1 cellular context compared by ENCODE assay signal in the genomic region with DNA sequence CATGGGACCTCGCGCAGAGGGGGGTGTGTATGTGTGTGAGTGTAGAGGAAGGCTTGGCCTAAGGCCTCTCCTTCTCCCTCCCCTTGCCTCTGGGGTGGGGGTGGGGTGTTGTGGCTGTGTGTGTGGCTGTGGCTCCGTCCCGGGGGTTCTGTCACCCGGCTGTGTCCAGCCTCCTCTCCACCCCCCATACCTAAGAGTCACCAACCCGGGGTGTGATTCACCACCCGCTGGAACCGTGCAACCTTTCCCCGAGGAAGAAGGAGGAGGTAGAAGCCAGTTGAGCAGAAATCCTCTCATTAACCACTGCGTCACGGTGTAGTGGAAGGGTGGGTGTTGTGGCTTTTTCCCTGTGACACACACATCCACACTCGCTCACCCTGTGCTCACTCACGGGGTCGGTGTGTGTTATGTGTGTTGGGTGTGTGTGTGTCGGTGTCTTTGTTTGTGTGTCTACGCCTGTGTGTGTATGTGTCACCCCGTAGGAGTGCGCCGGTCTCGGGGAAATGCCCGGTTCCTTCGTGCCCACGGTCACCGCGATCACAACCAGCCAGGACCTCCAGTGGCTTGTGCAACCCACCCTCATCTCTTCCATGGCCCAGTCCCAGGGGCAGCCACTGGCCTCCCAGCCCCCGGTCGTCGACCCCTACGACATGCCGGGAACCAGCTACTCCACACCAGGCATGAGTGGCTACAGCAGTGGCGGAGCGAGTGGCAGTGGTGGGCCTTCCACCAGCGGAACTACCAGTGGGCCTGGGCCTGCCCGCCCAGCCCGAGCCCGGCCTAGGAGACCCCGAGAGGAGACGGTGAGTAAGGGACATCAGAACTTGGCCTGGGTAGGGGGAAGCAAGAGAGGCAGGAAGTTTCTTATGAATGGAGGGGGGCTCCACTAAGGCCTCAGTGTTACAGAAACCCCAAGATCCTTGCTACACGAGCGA.
TF ChIP-seq lines count a peak whose summit lies in the region.

No MANE protein-coding gene starts in this region.

TF ChIP-seq in K562, 482 proteins besides CTCF, POLR2A, EP300 and RAD21 (continues in another document):
- TF ChIP-seq U2AF1 (optimal IDR thresholded peaks at IDR 0.05; ENCODE audit: low read depth, low read length) (no peak), ZNF24 (IDR thresholded peaks at IDR 0.05) (no peak), AFF4 (CRISPR knock-in tag; IDR thresholded peaks at IDR 0.05) (no peak), HNRNPLL (IDR thresholded peaks at IDR 0.05; ENCODE audit: low read depth, low read length, poor library complexity, severe bottlenecking) (no peak), ZNF644 (tag; IDR thresholded peaks at IDR 0.05; ENCODE audit: low read depth) (no peak), CREM (IDR thresholded peaks at IDR 0.05; ENCODE audit: low read depth) (peak; percentile 18; the same call in 1 of the 2 replicates), POLR2G (IDR thresholded peaks at IDR 0.05; ENCODE audit: low read depth, low read length) (0 out of 2 replicates have a peak, but pooled peaks have one; percentile 7), DACH1 (IDR thresholded peaks at IDR 0.05; ENCODE audit: partially characterized antibody) (peak; percentile 14), KDM5B (IDR thresholded peaks at IDR 0.05; ENCODE audit: insufficient replicate concordance, low read depth, low read length) (peak; percentile 3), ZNF143 (CRISPR knock-in tag; IDR thresholded peaks at IDR 0.05) (no peak), NEUROD1 (IDR thresholded peaks at IDR 0.05; ENCODE audit: borderline replicate concordance, low read depth, low read length, partially characterized antibody) (peak; percentile 5), SMC3 (conservative IDR thresholded peaks at IDR 0.05; ENCODE audit: insufficient read depth, low read depth, low read length) (no peak), ZBTB9 (CRISPR knock-in tag; IDR thresholded peaks at IDR 0.05) (no peak), RBFOX2 (IDR thresholded peaks at IDR 0.05; ENCODE audit: low read depth, low read length) (0 out of 2 replicates have a peak, but pooled peaks have one; percentile 1), FOXK2 (conservative IDR thresholded peaks at IDR 0.05 in 1 of 2, IDR thresholded peaks at IDR 0.05 in 1 of 2; ENCODE audit: low read depth in 2 of 2) (no peak), JUND (IDR thresholded peaks at IDR 0.05; ENCODE audit: borderline replicate concordance, low read depth, low read length) (no peak), JUND (tag; IDR thresholded peaks at IDR 0.05; ENCODE audit: borderline replicate concordance, low read depth, low read length) (no peak), RFX7 (CRISPR knock-in tag; IDR thresholded peaks at IDR 0.05) (no peak), CBX2 (IDR thresholded peaks at IDR 0.05; ENCODE audit: insufficient read depth, low read length, poor library complexity, severe bottlenecking) (no peak), ZNF324 (CRISPR knock-in tag; IDR thresholded peaks at IDR 0.05) (peak; percentile 42; the same call in 1 of the 2 replicates), SMARCA5 (IDR thresholded peaks at IDR 0.05) (no peak), PML (IDR thresholded peaks at IDR 0.05; ENCODE audit: low read length) (no peak; the same call in 1 of the 2 replicates), ZC3H8 (IDR thresholded peaks at IDR 0.05) (no peak), ZBTB7A (IDR thresholded peaks at IDR 0.05; ENCODE audit: borderline replicate concordance, control insufficient read depth, low read depth, low read length) (peak; percentile 84; the same call in 1 of the 2 replicates), ZC3H4 (CRISPR knock-in tag; IDR thresholded peaks at IDR 0.05; ENCODE audit: borderline replicate concordance) (peak; percentile 98), FOSL1 (tag; conservative IDR thresholded peaks at IDR 0.05) (peak; percentile 64; the same call in 1 of the 2 replicates), RUNX1 (IDR thresholded peaks at IDR 0.05; ENCODE audit: low read depth) (no peak), ZNF124 (CRISPR knock-in tag; IDR thresholded peaks at IDR 0.05) (no peak), ARID1B (IDR thresholded peaks at IDR 0.05) (0 out of 2 replicates have a peak, but pooled peaks have one; percentile 14), MAFG (tag; conservative IDR thresholded peaks at IDR 0.05) (no peak), TEAD1 (CRISPR knock-in tag; IDR thresholded peaks at IDR 0.05) (0 out of 4 replicates have a peak, but pooled peaks of 1 of the 2 experiments have one; percentile 22), ZNF197 (CRISPR knock-in tag; IDR thresholded peaks at IDR 0.05; ENCODE audit: low read depth) (no peak), SMAD1 (IDR thresholded peaks at IDR 0.05; ENCODE audit: low read depth, low read length, partially characterized antibody) (no peak), FOXM1 (IDR thresholded peaks at IDR 0.05; ENCODE audit: low read depth) (no peak), FOXM1 (CRISPR knock-in tag; IDR thresholded peaks at IDR 0.05; ENCODE audit: low read depth) (no peak), PHB (CRISPR knock-in tag; IDR thresholded peaks at IDR 0.05) (no peak), ZEB2 (IDR thresholded peaks at IDR 0.05) (no peak), TCF15 (CRISPR knock-in tag; IDR thresholded peaks at IDR 0.05) (no peak), FOS (IDR thresholded peaks at IDR 0.05; ENCODE audit: extremely low read depth, insufficient read length) (no peak), NR2C2 (CRISPR knock-in tag; IDR thresholded peaks at IDR 0.05) (peak; percentile 44; the same call in 1 of the 2 replicates), NR2C2 (tag; IDR thresholded peaks at IDR 0.05) (no peak), ZNF436 (CRISPR knock-in tag; IDR thresholded peaks at IDR 0.05) (no peak), SREBF2 (CRISPR knock-in tag; IDR thresholded peaks at IDR 0.05) (no peak), TCF7 (IDR thresholded peaks at IDR 0.05; ENCODE audit: borderline replicate concordance) (0 out of 2 replicates have a peak, but pooled peaks have one; percentile 28), NFIX (CRISPR knock-in tag; IDR thresholded peaks at IDR 0.05; ENCODE audit: low read depth) (no peak), STAG1 (CRISPR knock-in tag; IDR thresholded peaks at IDR 0.05; ENCODE audit: borderline replicate concordance) (no peak), CBFA2T3 (IDR thresholded peaks at IDR 0.05) (no peak), PCBP1 (IDR thresholded peaks at IDR 0.05; ENCODE audit: low read depth, low read length, poor library complexity, severe bottlenecking) (peak; percentile 35), ARID2 (IDR thresholded peaks at IDR 0.05) (no peak)
- TF ChIP-seq, protein P1, sequence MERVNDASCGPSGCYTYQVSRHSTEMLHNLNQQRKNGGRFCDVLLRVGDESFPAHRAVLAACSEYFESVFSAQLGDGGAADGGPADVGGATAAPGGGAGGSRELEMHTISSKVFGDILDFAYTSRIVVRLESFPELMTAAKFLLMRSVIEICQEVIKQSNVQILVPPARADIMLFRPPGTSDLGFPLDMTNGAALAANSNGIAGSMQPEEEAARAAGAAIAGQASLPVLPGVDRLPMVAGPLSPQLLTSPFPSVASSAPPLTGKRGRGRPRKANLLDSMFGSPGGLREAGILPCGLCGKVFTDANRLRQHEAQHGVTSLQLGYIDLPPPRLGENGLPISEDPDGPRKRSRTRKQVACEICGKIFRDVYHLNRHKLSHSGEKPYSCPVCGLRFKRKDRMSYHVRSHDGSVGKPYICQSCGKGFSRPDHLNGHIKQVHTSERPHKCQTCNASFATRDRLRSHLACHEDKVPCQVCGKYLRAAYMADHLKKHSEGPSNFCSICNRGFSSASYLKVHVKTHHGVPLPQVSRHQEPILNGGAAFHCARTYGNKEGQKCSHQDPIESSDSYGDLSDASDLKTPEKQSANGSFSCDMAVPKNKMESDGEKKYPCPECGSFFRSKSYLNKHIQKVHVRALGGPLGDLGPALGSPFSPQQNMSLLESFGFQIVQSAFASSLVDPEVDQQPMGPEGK (CRISPR knock-in tag; IDR thresholded peaks at IDR 0.05; ENCODE audit: borderline replicate concordance): no peak
- TF ChIP-seq, protein P2, sequence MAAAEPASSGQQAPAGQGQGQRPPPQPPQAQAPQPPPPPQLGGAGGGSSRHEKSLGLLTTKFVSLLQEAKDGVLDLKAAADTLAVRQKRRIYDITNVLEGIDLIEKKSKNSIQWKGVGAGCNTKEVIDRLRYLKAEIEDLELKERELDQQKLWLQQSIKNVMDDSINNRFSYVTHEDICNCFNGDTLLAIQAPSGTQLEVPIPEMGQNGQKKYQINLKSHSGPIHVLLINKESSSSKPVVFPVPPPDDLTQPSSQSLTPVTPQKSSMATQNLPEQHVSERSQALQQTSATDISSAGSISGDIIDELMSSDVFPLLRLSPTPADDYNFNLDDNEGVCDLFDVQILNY (CRISPR knock-in tag; IDR thresholded peaks at IDR 0.05): 0 out of 2 replicates have a peak, but pooled peaks have one; percentile 36
- TF ChIP-seq, protein P3, sequence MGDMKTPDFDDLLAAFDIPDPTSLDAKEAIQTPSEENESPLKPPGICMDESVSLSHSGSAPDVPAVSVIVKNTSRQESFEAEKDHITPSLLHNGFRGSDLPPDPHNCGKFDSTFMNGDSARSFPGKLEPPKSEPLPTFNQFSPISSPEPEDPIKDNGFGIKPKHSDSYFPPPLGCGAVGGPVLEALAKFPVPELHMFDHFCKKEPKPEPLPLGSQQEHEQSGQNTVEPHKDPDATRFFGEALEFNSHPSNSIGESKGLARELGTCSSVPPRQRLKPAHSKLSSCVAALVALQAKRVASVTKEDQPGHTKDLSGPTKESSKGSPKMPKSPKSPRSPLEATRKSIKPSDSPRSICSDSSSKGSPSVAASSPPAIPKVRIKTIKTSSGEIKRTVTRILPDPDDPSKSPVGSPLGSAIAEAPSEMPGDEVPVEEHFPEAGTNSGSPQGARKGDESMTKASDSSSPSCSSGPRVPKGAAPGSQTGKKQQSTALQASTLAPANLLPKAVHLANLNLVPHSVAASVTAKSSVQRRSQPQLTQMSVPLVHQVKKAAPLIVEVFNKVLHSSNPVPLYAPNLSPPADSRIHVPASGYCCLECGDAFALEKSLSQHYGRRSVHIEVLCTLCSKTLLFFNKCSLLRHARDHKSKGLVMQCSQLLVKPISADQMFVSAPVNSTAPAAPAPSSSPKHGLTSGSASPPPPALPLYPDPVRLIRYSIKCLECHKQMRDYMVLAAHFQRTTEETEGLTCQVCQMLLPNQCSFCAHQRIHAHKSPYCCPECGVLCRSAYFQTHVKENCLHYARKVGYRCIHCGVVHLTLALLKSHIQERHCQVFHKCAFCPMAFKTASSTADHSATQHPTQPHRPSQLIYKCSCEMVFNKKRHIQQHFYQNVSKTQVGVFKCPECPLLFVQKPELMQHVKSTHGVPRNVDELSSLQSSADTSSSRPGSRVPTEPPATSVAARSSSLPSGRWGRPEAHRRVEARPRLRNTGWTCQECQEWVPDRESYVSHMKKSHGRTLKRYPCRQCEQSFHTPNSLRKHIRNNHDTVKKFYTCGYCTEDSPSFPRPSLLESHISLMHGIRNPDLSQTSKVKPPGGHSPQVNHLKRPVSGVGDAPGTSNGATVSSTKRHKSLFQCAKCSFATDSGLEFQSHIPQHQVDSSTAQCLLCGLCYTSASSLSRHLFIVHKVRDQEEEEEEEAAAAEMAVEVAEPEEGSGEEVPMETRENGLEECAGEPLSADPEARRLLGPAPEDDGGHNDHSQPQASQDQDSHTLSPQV (IDR thresholded peaks at IDR 0.05): no peak
- TF ChIP-seq, protein P4, sequence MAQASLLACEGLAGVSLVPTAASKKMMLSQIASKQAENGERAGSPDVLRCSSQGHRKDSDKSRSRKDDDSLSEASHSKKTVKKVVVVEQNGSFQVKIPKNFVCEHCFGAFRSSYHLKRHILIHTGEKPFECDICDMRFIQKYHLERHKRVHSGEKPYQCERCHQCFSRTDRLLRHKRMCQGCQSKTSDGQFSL (CRISPR knock-in tag; IDR thresholded peaks at IDR 0.05): peak; percentile 49
- TF ChIP-seq, protein P4 (tag; IDR thresholded peaks at IDR 0.05): no peak
